ENCODE assay signal across 9 cellular contexts in the genomic region with DNA sequence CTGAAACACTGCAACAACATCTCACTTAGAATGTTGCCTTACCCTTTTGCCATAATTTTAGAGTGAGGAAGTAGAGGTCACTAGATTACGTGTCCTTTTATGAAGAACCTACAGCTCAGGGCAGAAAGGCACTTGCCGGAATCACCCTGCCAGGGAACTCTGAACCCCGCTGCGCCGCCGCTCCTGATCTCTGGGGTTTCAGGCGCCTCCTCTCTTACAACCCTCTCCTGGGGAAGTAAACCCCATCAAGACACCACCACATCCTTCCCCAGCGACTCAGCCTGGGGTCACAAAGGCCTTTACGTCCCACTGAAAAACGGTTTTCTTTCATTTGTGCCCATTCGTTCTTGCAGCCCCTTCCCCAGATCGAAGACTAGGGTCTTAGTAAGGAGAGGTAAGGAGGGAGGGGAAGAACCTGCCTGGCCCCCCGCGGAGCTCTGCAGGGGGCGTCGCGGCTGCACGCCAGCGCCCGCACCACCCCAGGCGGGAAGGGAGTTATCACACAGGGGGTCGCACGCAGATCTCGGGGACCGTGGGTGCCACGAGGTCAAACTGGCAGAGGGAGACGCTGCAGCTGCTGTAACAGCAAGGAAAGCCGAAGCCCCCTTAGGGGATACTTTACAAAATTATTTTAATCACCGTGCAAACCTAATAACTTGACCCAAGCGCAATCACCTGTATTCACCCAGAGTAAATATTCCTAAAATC. TPM values are rescaled to one million over a fixed set of nuclear protein-coding genes. Genes with fewer than 3 reads are reported as not detected.
DNase-seq lines count a peak whose midpoint lies in the region; ATAC-seq and TF ChIP-seq lines count a peak whose summit lies in the region.
"Had no signal": no experiment of that assay in that cellular context is flagged by ENCODE, and none has a peak within 500 bp of the region (broad histone marks: within the 10 kb centered on the region; RNA-seq: fewer than 3 reads in every experiment).

No MANE protein-coding gene starts in this region.

- H3K4me2 ChIP-seq in Karpas-422 (ENCODE audit: low read depth, low read length, poor library complexity, severe bottlenecking): no peak overlapping the region

- no peaks in the 10 kb centered on the region for H4K20me1 ChIP-seq in Karpas-422 (ENCODE audit: insufficient read depth, low read depth, low read length)

- no peak overlapping the region for H2AFZ ChIP-seq in Karpas-422 (ENCODE audit: low read length)

- H3K9ac ChIP-seq in endocrine pancreas (ENCODE audit: control insufficient read depth, insufficient read depth, low read length) (peak overlapping the region; percentile 54), Karpas-422 (ENCODE audit: low read length) (no peak overlapping the region)

- H3K36me3 Mint-ChIP-seq in CD4-positive, CD25-positive, alpha-beta regulatory T cell: no peaks in the 10 kb centered on the region
- peaks cover 7% of the 10 kb centered on the region for H3K36me3 Mint-ChIP-seq in neural crest cell (ENCODE audit: low read depth)

- peaks cover 0 to 23% (median 12%) of the 10 kb centered on the region in 4 donors for H3K4me1 Mint-ChIP-seq in CD4-positive, CD25-positive, alpha-beta regulatory T cell
- peaks cover 11% of the 10 kb centered on the region for H3K4me1 Mint-ChIP-seq in neural crest cell

- peak overlapping the region in 2 of 3 donors; percentile 21 to 26 for H3K27ac Mint-ChIP-seq in CD4-positive, CD25-positive, alpha-beta regulatory T cell
- H3K27ac Mint-ChIP-seq in neural crest cell (ENCODE audit: unreplicated experiment): no peak overlapping the region

- no peak overlapping the region for H3K27ac ChIP-seq in CD4-positive, CD25-positive, alpha-beta regulatory T cell (ENCODE audit: insufficient read depth, low read length, poor library complexity, severe bottlenecking)
- H3K27ac ChIP-seq in Karpas-422 (ENCODE audit: low read length): no peak overlapping the region
- H3K27ac ChIP-seq: SK-N-MC had no signal

- H3K4me3 ChIP-seq in CD4-positive, CD25-positive, alpha-beta regulatory T cell (ENCODE audit: low read depth, low read length): peak overlapping the region; percentile 63
- H3K4me3 ChIP-seq in endocrine pancreas (ENCODE audit: control insufficient read depth, insufficient read depth, low read length) (peak overlapping the region; percentile 69), Karpas-422 (ENCODE audit: low read length) (no peak overlapping the region)

- H3K9me2 ChIP-seq in Karpas-422 (replicated peaks; ENCODE audit: insufficient read depth, low read length): no peaks in the 10 kb centered on the region

- H3K27me3 Mint-ChIP-seq in CD4-positive, CD25-positive, alpha-beta regulatory T cell: peaks cover 81% of the 10 kb centered on the region
- H3K27me3 Mint-ChIP-seq in neural crest cell (ENCODE audit: low read depth): peaks cover 89% of the 10 kb centered on the region

- peaks cover 0 to 7% (median 0%) of the 10 kb centered on the region in 7 donors for H3K9me3 Mint-ChIP-seq in CD4-positive, CD25-positive, alpha-beta regulatory T cell
- peaks cover 7% of the 10 kb centered on the region for H3K9me3 Mint-ChIP-seq in neural crest cell

- peaks cover 27% of the 10 kb centered on the region for H3K4me1 ChIP-seq in CD4-positive, CD25-positive, alpha-beta regulatory T cell (ENCODE audit: control insufficient read depth, insufficient read depth, low read length, poor library complexity, severe bottlenecking)
- peaks cover 19% of the 10 kb centered on the region for H3K4me1 ChIP-seq in endocrine pancreas (ENCODE audit: control insufficient read depth, insufficient read depth, low read length)
- peaks cover under 1% of the 10 kb centered on the region; the same call in 1 of the 2 replicates for H3K4me1 ChIP-seq in Karpas-422 (ENCODE audit: low read length)

- no peak for TF ChIP-seq CTCF in neural crest cell (conservative IDR thresholded peaks at IDR 0.05)

- H3K4me3 Mint-ChIP-seq in CD4-positive, CD25-positive, alpha-beta regulatory T cell: peak overlapping the region; percentile 81 to 84 (median 82)
- H3K4me3 Mint-ChIP-seq in neural crest cell: peak overlapping the region; percentile 82

- H3K9me3 ChIP-seq in CD4-positive, CD25-positive, alpha-beta regulatory T cell (ENCODE audit: control insufficient read depth in 2 of 2, low read length in 2 of 2): peaks cover 4 to 6% of the 10 kb centered on the region in 2 experiments
- H3K9me3 ChIP-seq in endocrine pancreas (ENCODE audit: control insufficient read depth, low read length) (no peaks in the 10 kb centered on the region), Karpas-422 (ENCODE audit: low read length) (no peaks in the 10 kb centered on the region)

- H3K79me2 ChIP-seq in Karpas-422 (ENCODE audit: low read length): no peaks in the 10 kb centered on the region

- H3K27me3 ChIP-seq in CD4-positive, CD25-positive, alpha-beta regulatory T cell (ENCODE audit: control insufficient read depth, insufficient read depth, low read length): peaks cover 41% of the 10 kb centered on the region
- H3K27me3 ChIP-seq in endocrine pancreas (ENCODE audit: control insufficient read depth, insufficient read depth, low read length) (no peaks in the 10 kb centered on the region), Karpas-422 (ENCODE audit: low read length) (no peaks in the 10 kb centered on the region)

- H3K36me3 ChIP-seq in CD4-positive, CD25-positive, alpha-beta regulatory T cell (ENCODE audit: control insufficient read depth, insufficient read depth, low read length): no peaks in the 10 kb centered on the region
- no peaks in the 10 kb centered on the region for H3K36me3 ChIP-seq in endocrine pancreas (ENCODE audit: control insufficient read depth, insufficient read depth, low read length)
- H3K36me3 ChIP-seq in Karpas-422 (ENCODE audit: insufficient read depth, low read length): no peaks in the 10 kb centered on the region

- ATAC-seq in CD4-positive, CD25-positive, alpha-beta regulatory T cell (ENCODE audit: low read depth in 2 of 2): no peak
- no peak for ATAC-seq in HG03439 (IDR thresholded peaks at IDR 0.05; ENCODE audit: unreplicated experiment)
- ATAC-seq in GM18517 (IDR thresholded peaks at IDR 0.05; ENCODE audit: unreplicated experiment): no peak
- ATAC-seq in GM18868 (IDR thresholded peaks at IDR 0.05; ENCODE audit: unreplicated experiment): no peak

- DNase-seq in CD4-positive, CD25-positive, alpha-beta regulatory T cell: peak in 1 of 3 donors; percentile 24
- peak; percentile 44 for DNase-seq in NCI-H69 (lab: John Stamatoyannopoulos, UW)
- no peak for DNase-seq in neural crest cell (ENCODE audit: low read depth, low spot score)
- DNase-seq in Karpas-422: no peak

RNA-seq across cellular contexts. Expression of gene HLF, which starts 1.0 kb away (rescaled TPM):
- 2.1 TPM for total RNA-seq in CD4-positive, CD25-positive, alpha-beta regulatory T cell
- 1 to 10 TPM in 1 of 4 donors, under 1 TPM in 3; 0.28 to 1.3 (median 0.61) TPM for polyA plus RNA-seq in CD4-positive, CD25-positive, alpha-beta regulatory T cell
- total RNA-seq in neural crest cell: not detected in 2 replicates
- total RNA-seq in Karpas-422 (2014; rRNA removed; shearing (Covaris generic); ENCODE audit: low replicate concordance): not detected in 2 replicates
